Comparison of ENCODE assay signal across 12 cellular contexts in genomic region chr5:123098767-123099513, GRCh38. TPM values are rescaled to one million over a fixed set of nuclear protein-coding genes. Genes with fewer than 3 reads are reported as not detected.
A peak's percentile ranks its signal among the peaks of the same experiment; 100 is the strongest.
DNase-seq lines count a peak whose midpoint lies in the region; ATAC-seq, FAIRE-seq and TF ChIP-seq lines count a peak whose summit lies in the region.
"Had no signal": no experiment of that assay in that cellular context is flagged by ENCODE, and none has a peak within 500 bp of the region (broad histone marks: within the 10 kb centered on the region; RNA-seq: fewer than 3 reads in every experiment).

No MANE protein-coding gene starts in this region.

- CTCF ChIA-PET in activated CD8-positive, alpha-beta T cell treated with anti-CD3 and anti-CD28 coated beads for 36 hours (lab: Charles Lee), result no interaction called here

- DNase-seq in EL (peak; percentile 21), astrocyte (ENCODE audit: low read depth) (no peak), right atrium auricular region (ENCODE audit: low spot score) (no peak), trophoblast cell (peak; percentile 66 to 84), epidermal melanocyte (ENCODE audit: insufficient read length, low spot score) (no peak), NCI-H2029 treated with DMSO at 0.1 percent for 48 hours (lab: John Stamatoyannopoulos, UW) (no peak), MG63 (no peak)
- DNase-seq in activated CD8-positive, alpha-beta T cell treated with anti-CD3 and anti-CD28 coated beads for 36 hours, result no peak
- DNase-seq: CD8-positive, alpha-beta memory T cell; occipital lobe had no signal

- no peak overlapping the region for H3K18ac ChIP-seq in trophoblast cell (ENCODE audit: low read length)

- H3K4me1 ChIP-seq in astrocyte (ENCODE audit: insufficient read depth, low read length) (peaks cover 7% of the 10 kb centered on the region), right atrium auricular region (peaks cover 0 to 21% of the 10 kb centered on the region in 2 donors), trophoblast cell (ENCODE audit: control insufficient read depth in 1 of 2, insufficient read depth in 2 of 2, low read length in 2 of 2) (peaks cover 13 to 28% of the 10 kb centered on the region in 2 experiments)

- peaks cover 73% of the 10 kb centered on the region for H3K27me3 Mint-ChIP-seq in astrocyte (ENCODE audit: low read depth, unreplicated experiment)
- peaks cover 71% of the 10 kb centered on the region for H3K27me3 Mint-ChIP-seq in activated CD8-positive, alpha-beta T cell treated with anti-CD3 and anti-CD28 coated beads for 36 hours

- peaks cover 66% of the 10 kb centered on the region for H3K27me3 ChIP-seq in astrocyte (ENCODE audit: insufficient read depth, low read length)
- peaks cover 7 to 20% of the 10 kb centered on the region in 2 donors for H3K27me3 ChIP-seq in right atrium auricular region
- H3K27me3 ChIP-seq in trophoblast cell (ENCODE audit: insufficient read depth, low read length), result peaks cover 43% of the 10 kb centered on the region
- H3K27me3 ChIP-seq in MG63, result no peaks in the 10 kb centered on the region

- H4K20me1 ChIP-seq in astrocyte (ENCODE audit: insufficient read depth, low read length), result peaks cover 11% of the 10 kb centered on the region

- H3K4me2 ChIP-seq in astrocyte (ENCODE audit: low read length) (peak overlapping the region; percentile 76), trophoblast cell (ENCODE audit: low read length) (peak overlapping the region; percentile 56)

- no peak overlapping the region for H2AK5ac ChIP-seq in trophoblast cell (ENCODE audit: low read length)

- WGBS in trophoblast cell (ENCODE audit: extremely low coverage, insufficient coverage, insufficient read length), result no CpG with 5 or more reads among the region's 44 CpGs

- H3K79me2 ChIP-seq in astrocyte (ENCODE audit: insufficient read depth, low read length), result no peaks in the 10 kb centered on the region
- no peaks in the 10 kb centered on the region for H3K79me2 ChIP-seq in trophoblast cell (ENCODE audit: control insufficient read depth, insufficient read depth, low read length, poor library complexity)

- no peak overlapping the region for H2BK120ac ChIP-seq in trophoblast cell (ENCODE audit: insufficient read depth, low read length, poor library complexity)

- no peak overlapping the region for H4K12ac ChIP-seq in trophoblast cell (ENCODE audit: low read depth, low read length)

- H3K9ac ChIP-seq in astrocyte (ENCODE audit: low read length), result no peak overlapping the region
- H3K9ac ChIP-seq in trophoblast cell (ENCODE audit: low read length), result no peak overlapping the region

- H3K27ac Mint-ChIP-seq in astrocyte (ENCODE audit: unreplicated experiment), result no peak overlapping the region
- H3K27ac Mint-ChIP-seq in activated CD8-positive, alpha-beta T cell treated with anti-CD3 and anti-CD28 coated beads for 36 hours, result no peak overlapping the region
- H3K27ac Mint-ChIP-seq: activated T-helper 2 cell treated with anti-CD3 and anti-CD28 coated beads, Interferon-gamma antibody, Interleukin-2, Interleukin-4, amounts not matched to agents 10 μg/mL and 5 μg/mL and 100 μg/mL, durations not matched to agents 14 hours and 24 hours and 36 hours had no signal

- POLR2A ChIA-PET in activated CD8-positive, alpha-beta T cell treated with anti-CD3 and anti-CD28 coated beads for 36 hours (lab: Charles Lee), result interaction anchor here (0.6 kb wide), 1 partner anchor 862 kb away, joined by 5 read pairs; no protein-coding TSS in a partner anchor

- H3K36me3 ChIP-seq in astrocyte (ENCODE audit: insufficient read depth, low read length) (no peaks in the 10 kb centered on the region), right atrium auricular region (no peaks in the 10 kb centered on the region), trophoblast cell (ENCODE audit: control insufficient read depth in 1 of 2, insufficient read depth in 2 of 2, low read length in 2 of 2) (no peaks in the 10 kb centered on the region), MG63 (no peaks in the 10 kb centered on the region)

- no peak overlapping the region for H3K4ac ChIP-seq in trophoblast cell (ENCODE audit: low read depth, low read length)

- no peak overlapping the region for H2BK12ac ChIP-seq in trophoblast cell (ENCODE audit: low read length)

- H2AFZ ChIP-seq in astrocyte (ENCODE audit: low read depth, low read length) (peak overlapping the region; percentile 69), trophoblast cell (ENCODE audit: insufficient read depth, low read length, poor library complexity) (peak overlapping the region; percentile 45)

- H4K91ac ChIP-seq in trophoblast cell (ENCODE audit: low read depth, low read length), result peak overlapping the region; percentile 30

- peak overlapping the region; percentile 42 for H4K8ac ChIP-seq in trophoblast cell (ENCODE audit: low read depth, low read length)

- H3K4me3 ChIP-seq in astrocyte (ENCODE audit: insufficient read depth, low read depth, low read length) (peak overlapping the region; percentile 39), right atrium auricular region (peak overlapping the region; percentile 18 to 42), trophoblast cell (ENCODE audit: low read depth, low read length) (peak overlapping the region; percentile 55), MG63 (no peak overlapping the region)

- no peak for FAIRE-seq in astrocyte (lab: Jason Lieb, UNC)

- intact Hi-C loops in activated CD8-positive, alpha-beta T cell treated with anti-CD3 and anti-CD28 coated beads for 36 hours (cut with micrococcal nuclease), result no loop called here

- no peak for ATAC-seq in activated CD8-positive, alpha-beta T cell treated with anti-CD3 and anti-CD28 coated beads for 36 hours

- H3K27ac ChIP-seq in astrocyte (ENCODE audit: low read depth, low read length) (no peak overlapping the region), right atrium auricular region (no peak overlapping the region), trophoblast cell (ENCODE audit: low read depth, low read length) (no peak overlapping the region)

- peaks cover 6% of the 10 kb centered on the region for H3K36me3 Mint-ChIP-seq in astrocyte (ENCODE audit: low read depth, unreplicated experiment)
- no peaks in the 10 kb centered on the region for H3K36me3 Mint-ChIP-seq in activated CD8-positive, alpha-beta T cell treated with anti-CD3 and anti-CD28 coated beads for 36 hours (ENCODE audit: low read depth)
- H3K36me3 Mint-ChIP-seq: CD8-positive, alpha-beta memory T cell had no signal

- no peak overlapping the region for H3K23ac ChIP-seq in trophoblast cell (ENCODE audit: low read length)

- H2BK5ac ChIP-seq in trophoblast cell (ENCODE audit: low read depth, low read length, poor library complexity), result no peak overlapping the region

- TF ChIP-seq CTCF in astrocyte (IDR thresholded peaks at IDR 0.05; ENCODE audit: insufficient read depth, low read depth, low read length) (no peak), right atrium auricular region (IDR thresholded peaks at IDR 0.05) (no peak)
- no peak for TF ChIP-seq CTCF in activated CD8-positive, alpha-beta T cell treated with anti-CD3 and anti-CD28 coated beads for 36 hours (IDR thresholded peaks at IDR 0.05)

- peaks cover 6% of the 10 kb centered on the region for H3K9me3 Mint-ChIP-seq in astrocyte (ENCODE audit: unreplicated experiment)
- H3K9me3 Mint-ChIP-seq in activated CD8-positive, alpha-beta T cell treated with anti-CD3 and anti-CD28 coated beads for 36 hours, result no peaks in the 10 kb centered on the region
- H3K9me3 Mint-ChIP-seq: activated T-helper 2 cell treated with anti-CD3 and anti-CD28 coated beads, Interferon-gamma antibody, Interleukin-2, Interleukin-4, amounts not matched to agents 10 μg/mL and 5 μg/mL and 100 μg/mL, durations not matched to agents 14 hours and 24 hours and 36 hours; CD8-positive, alpha-beta memory T cell had no signal

- peaks cover 5% of the 10 kb centered on the region for H3K4me1 Mint-ChIP-seq in astrocyte (ENCODE audit: low read depth, unreplicated experiment)
- H3K4me1 Mint-ChIP-seq in activated CD8-positive, alpha-beta T cell treated with anti-CD3 and anti-CD28 coated beads for 36 hours (ENCODE audit: low read depth), result peaks cover 4% of the 10 kb centered on the region

- H3K9me3 ChIP-seq in astrocyte (ENCODE audit: insufficient read depth, low read depth, low read length) (peaks cover 4% of the 10 kb centered on the region), right atrium auricular region (no peaks in the 10 kb centered on the region), trophoblast cell (ENCODE audit: insufficient read depth, low read depth, low read length) (no peaks in the 10 kb centered on the region), MG63 (no peaks in the 10 kb centered on the region)

- H3K4me3 Mint-ChIP-seq in astrocyte (ENCODE audit: unreplicated experiment), result peak overlapping the region; percentile 24
- H3K4me3 Mint-ChIP-seq in activated CD8-positive, alpha-beta T cell treated with anti-CD3 and anti-CD28 coated beads for 36 hours, result no peak overlapping the region

- H3K79me1 ChIP-seq in trophoblast cell (ENCODE audit: low read length), result peaks cover 6% of the 10 kb centered on the region

- H3K14ac ChIP-seq in trophoblast cell (ENCODE audit: low read length), result no peak overlapping the region

RNA-seq across cellular contexts. Expression of gene PRDM6, which starts 9.9 kb away (rescaled TPM):
- total RNA-seq in astrocyte, result 0.43 and 1.2 TPM in 2 replicates
- 1 to 10 TPM; 1.0 to 3.6 TPM for total RNA-seq in right atrium auricular region
- 1.8 and 2.2 TPM in 2 replicates for polyA plus RNA-seq in trophoblast cell (2013)
- total RNA-seq in activated CD8-positive, alpha-beta T cell treated with anti-CD3 and anti-CD28 coated beads for 36 hours, result not detected
- total RNA-seq in MG63 (2014; rRNA removed; shearing (Covaris generic); ENCODE audit: low replicate concordance), result 0.13 and 0.32 TPM in 2 replicates
- total RNA-seq: activated T-helper 2 cell treated with anti-CD3 and anti-CD28 coated beads, Interferon-gamma antibody, Interleukin-2, Interleukin-4, amounts not matched to agents 10 μg/mL and 5 μg/mL and 100 μg/mL, durations not matched to agents 14 hours and 24 hours and 36 hours; CD8-positive, alpha-beta memory T cell; T-helper 1 cell treated with Interleukin-12 subunit alpha and Interleukin-12 subunit beta and Interleukin-4 antibody, amounts not matched to agents 30 ng/mL and 1 ng/mL, for 36 hours had no signal
- polyA plus RNA-seq: CD8-positive, alpha-beta memory T cell had no signal

Comparison
In these comparisons a context has a peak if more than half of its experiments do, and no peak if none do; other contexts are left out.
1. DNase-seq: peak in EL (single experiment) and trophoblast cell (2 of 2); none in astrocyte (single experiment), right atrium auricular region (single experiment), epidermal melanocyte (single experiment), activated CD8-positive, alpha-beta T cell treated with anti-CD3 and anti-CD28 coated beads for 36 hours (single experiment), NCI-H2029 treated with DMSO at 0.1 percent for 48 hours (single experiment) and MG63 (single experiment).